In genomic region chr14:34488528-34488927, GRCh38 we compare ENCODE assay signal across 1 cellular context.
TF ChIP-seq lines count a peak whose summit lies in the region.

No MANE protein-coding gene starts in this region.

TF ChIP-seq in HEK293, 187 proteins besides CTCF, POLR2A, EP300 and RAD21 (continued from another document):
- TF ChIP-seq PRDM6 (tag by site-specific recombination; IDR thresholded peaks at IDR 0.05) (no peak), ZNF174 (tag by site-specific recombination; IDR thresholded peaks at IDR 0.05) (no peak), RBAK (tag by site-specific recombination; IDR thresholded peaks at IDR 0.05) (no peak), ZBTB1 (tag by site-specific recombination; IDR thresholded peaks at IDR 0.05) (no peak), ZNF548 (tag by site-specific recombination; IDR thresholded peaks at IDR 0.05) (no peak), ZBTB21 (tag by site-specific recombination; IDR thresholded peaks at IDR 0.05) (0 out of 2 replicates have a peak, but pooled peaks have one; percentile 16), ZNF121 (tag by site-specific recombination; IDR thresholded peaks at IDR 0.05) (no peak), ZNF148 (tag by site-specific recombination; IDR thresholded peaks at IDR 0.05; ENCODE audit: borderline replicate concordance) (no peak), ZNF555 (tag by site-specific recombination; conservative IDR thresholded peaks at IDR 0.05) (peak; percentile 65), TCF7L2 (IDR thresholded peaks at IDR 0.05; ENCODE audit: borderline replicate concordance, low read depth, low read length) (no peak), ZNF202 (tag by site-specific recombination; IDR thresholded peaks at IDR 0.05; ENCODE audit: borderline replicate concordance) (0 out of 2 replicates have a peak, but pooled peaks have one; percentile 57)
